In genomic region chr14:91229005-91229382, GRCh38 we compare ENCODE assay signal across 13 cellular contexts. TPM values are rescaled to one million over a fixed set of nuclear protein-coding genes. Genes with fewer than 3 reads are reported as not detected.
A peak's percentile ranks its signal among the peaks of the same experiment; 100 is the strongest.
DNase-seq lines count a peak whose midpoint lies in the region; ATAC-seq, FAIRE-seq and TF ChIP-seq lines count a peak whose summit lies in the region.
"Had no signal": no experiment of that assay in that cellular context is flagged by ENCODE, and none has a peak within 500 bp of the region (broad histone marks: within the 10 kb centered on the region; RNA-seq: fewer than 3 reads in every experiment).

No MANE protein-coding gene starts in this region.

- H3K4me1 Mint-ChIP-seq in CD8-positive, alpha-beta memory T cell, result peaks cover 81 to 96% (median 88%) of the 10 kb centered on the region in 3 donors
- H3K4me1 Mint-ChIP-seq in activated T-helper 17 cell treated with anti-CD3 and anti-CD28 coated beads, Interleukin-2, amount 50 U/mL, for 72 hours, result peaks cover 69% of the 10 kb centered on the region
- no peaks in the 10 kb centered on the region for H3K4me1 Mint-ChIP-seq in neural crest cell
- H3K4me1 Mint-ChIP-seq: nephron had no signal

- peak overlapping the region; percentile 87 to 99 (median 98) for H3K27ac Mint-ChIP-seq in CD8-positive, alpha-beta memory T cell
- H3K27ac Mint-ChIP-seq in activated T-helper 17 cell treated with anti-CD3 and anti-CD28 coated beads, Interleukin-2, amount 50 U/mL, for 72 hours, result peak overlapping the region; percentile 96
- peak overlapping the region; percentile 3 for H3K27ac Mint-ChIP-seq in neural crest cell (ENCODE audit: unreplicated experiment)
- H3K27ac Mint-ChIP-seq: nephron had no signal

- DNase-seq in CD8-positive, alpha-beta memory T cell, result no peak
- DNase-seq in neural crest cell (ENCODE audit: low read depth, low spot score) (no peak), GM19239 (ENCODE audit: insufficient read length, low spot score) (no peak)
- DNase-seq: adrenal gland, heart right ventricle, NCI-H446 had no signal

- no peaks in the 10 kb centered on the region for H3K9me3 ChIP-seq in CD8-positive, alpha-beta memory T cell (ENCODE audit: low read length)
- H3K9me3 ChIP-seq: adrenal gland had no signal

- FAIRE-seq in GM19239 (lab: Jason Lieb, UNC), result no peak
- FAIRE-seq: HepG2 had no signal

- H3K27ac ChIP-seq in CD8-positive, alpha-beta memory T cell (ENCODE audit: low read depth, low read length), result peak overlapping the region; percentile 58
- H3K27ac ChIP-seq: adrenal gland had no signal

- H3K36me3 Mint-ChIP-seq in CD8-positive, alpha-beta memory T cell, result peaks cover 4 to 12% (median 5%) of the 10 kb centered on the region in 3 donors
- peaks cover 60% of the 10 kb centered on the region for H3K36me3 Mint-ChIP-seq in activated T-helper 17 cell treated with anti-CD3 and anti-CD28 coated beads, Interleukin-2, amount 50 U/mL, for 72 hours (ENCODE audit: low read depth)
- H3K36me3 Mint-ChIP-seq in neural crest cell (ENCODE audit: low read depth), result peaks cover 5% of the 10 kb centered on the region

- H3K27me3 ChIP-seq in CD8-positive, alpha-beta memory T cell (ENCODE audit: insufficient read depth, low read length, poor library complexity, severe bottlenecking), result no peaks in the 10 kb centered on the region
- H3K27me3 ChIP-seq: adrenal gland, heart right ventricle had no signal

- peak overlapping the region; percentile 58 to 92 (median 85) for H3K4me3 Mint-ChIP-seq in CD8-positive, alpha-beta memory T cell
- H3K4me3 Mint-ChIP-seq in activated T-helper 17 cell treated with anti-CD3 and anti-CD28 coated beads, Interleukin-2, amount 50 U/mL, for 72 hours, result peak overlapping the region; percentile 82
- H3K4me3 Mint-ChIP-seq in neural crest cell, result no peak overlapping the region
- H3K4me3 Mint-ChIP-seq: nephron had no signal

- H3K36me3 ChIP-seq in CD8-positive, alpha-beta memory T cell (ENCODE audit: insufficient read depth, low read length), result no peaks in the 10 kb centered on the region

- POLR2A ChIA-PET in CD8-positive, alpha-beta memory T cell (lab: Charles Lee), result interaction anchor here (1.1 to 4.6 kb wide), 7 partner anchors 12 to 40 kb away, joined by 3 to 88 read pairs (median 9); partner anchors contain the start of gene GPR68

- ATAC-seq in HG02970 (IDR thresholded peaks at IDR 0.05; ENCODE audit: low FRiP score, unreplicated experiment) (peak; percentile 8), GM21723 (IDR thresholded peaks at IDR 0.05; ENCODE audit: unreplicated experiment) (no peak), HG02759 (IDR thresholded peaks at IDR 0.05; ENCODE audit: unreplicated experiment) (no peak)
- no peak for ATAC-seq in activated T-helper 17 cell treated with anti-CD3 and anti-CD28 coated beads, Interleukin-2, amount 50 U/mL, for 72 hours (replicated peaks)
- ATAC-seq: HepG2, left lobe of liver had no signal

- CTCF ChIA-PET in CD8-positive, alpha-beta memory T cell (lab: Charles Lee), result interaction anchor here (1.0 to 4.3 kb wide), 8 partner anchors 14 to 57 kb away, joined by 3 to 37 read pairs (median 6); partner anchors contain the start of gene GPR68

- peaks cover 92% of the 10 kb centered on the region for H3K4me1 ChIP-seq in CD8-positive, alpha-beta memory T cell (ENCODE audit: insufficient read depth, low read length)
- H3K4me1 ChIP-seq: adrenal gland had no signal

- peaks cover 0 to 1% of the 10 kb centered on the region in 2 donors for H3K27me3 Mint-ChIP-seq in CD8-positive, alpha-beta memory T cell
- no peaks in the 10 kb centered on the region for H3K27me3 Mint-ChIP-seq in activated T-helper 17 cell treated with anti-CD3 and anti-CD28 coated beads, Interleukin-2, amount 50 U/mL, for 72 hours
- no peaks in the 10 kb centered on the region for H3K27me3 Mint-ChIP-seq in neural crest cell (ENCODE audit: low read depth)

- no peaks in the 10 kb centered on the region for H3K9me3 Mint-ChIP-seq in CD8-positive, alpha-beta memory T cell
- peaks cover 4% of the 10 kb centered on the region for H3K9me3 Mint-ChIP-seq in activated T-helper 17 cell treated with anti-CD3 and anti-CD28 coated beads, Interleukin-2, amount 50 U/mL, for 72 hours
- H3K9me3 Mint-ChIP-seq in neural crest cell, result no peaks in the 10 kb centered on the region

- TF ChIP-seq CTCF in neural crest cell (conservative IDR thresholded peaks at IDR 0.05), result no peak

- peak overlapping the region; percentile 29 for H3K4me3 ChIP-seq in CD8-positive, alpha-beta memory T cell (ENCODE audit: low read length)
- H3K4me3 ChIP-seq: adrenal gland, heart right ventricle had no signal

RNA-seq across cellular contexts. Expression of gene GPR68, which starts 15.5 kb away (rescaled TPM):
- total RNA-seq in CD8-positive, alpha-beta memory T cell, result 10 to 100 TPM; 14.2 to 15.4 TPM
- polyA plus RNA-seq in CD8-positive, alpha-beta memory T cell, result 22.7 TPM
- 10 to 100 TPM; 36.8 to 44.8 TPM for total RNA-seq in activated T-helper 17 cell treated with anti-CD3 and anti-CD28 coated beads, Interleukin-2, amount 50 U/mL, for 72 hours
- total RNA-seq in neural crest cell, result 0.14 and 0.36 TPM in 2 replicates
- total RNA-seq: HepG2 had no signal
- polyA plus RNA-seq: HepG2 had no signal

Comparison
In these comparisons a context has a peak if more than half of its experiments do, and no peak if none do; other contexts are left out.
1. H3K27ac Mint-ChIP-seq: peak in every context shown above with its lines; median percentile 98 in CD8-positive, alpha-beta memory T cell; 96 in activated T-helper 17 cell treated with anti-CD3 and anti-CD28 coated beads, Interleukin-2, amount 50 U/mL, for 72 hours; 3 in neural crest cell.
2. RNA of gene GPR68, which starts 15.5 kb away (total RNA-seq): 36.8 to 44.8 TPM in activated T-helper 17 cell treated with anti-CD3 and anti-CD28 coated beads, Interleukin-2, amount 50 U/mL, for 72 hours and 14.2 to 15.4 TPM in CD8-positive, alpha-beta memory T cell; 0.14 to 0.36 TPM in neural crest cell; every median in the first group is over 10 times any median in the second.